ENCODE assay signal across 1 cellular context in the genomic region with DNA sequence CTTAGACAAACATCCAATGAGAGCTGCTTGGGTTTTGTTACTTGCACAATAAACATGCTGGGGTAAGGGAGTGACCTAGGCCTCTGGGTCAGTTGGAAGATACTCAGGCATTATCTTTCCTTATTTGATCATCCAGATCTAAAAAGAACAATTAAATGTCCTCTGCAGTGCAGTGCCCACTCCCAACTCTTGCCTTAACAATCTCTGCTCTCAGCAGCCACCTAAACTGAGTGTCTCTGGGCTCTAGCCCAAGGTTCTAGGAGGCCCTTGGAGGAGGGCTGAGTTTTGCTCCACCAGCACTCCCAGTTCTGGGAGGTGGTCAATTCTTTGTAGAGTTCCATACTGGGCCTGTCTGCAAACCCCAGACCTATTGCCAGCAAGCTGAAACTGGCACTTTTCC.
TF ChIP-seq lines count a peak whose summit lies in the region.

No MANE protein-coding gene starts in this region.

TF ChIP-seq in H1, 55 proteins besides CTCF, POLR2A, EP300 and RAD21:
- 0 out of 2 replicates have a peak, but pooled peaks have one; percentile 23 for TF ChIP-seq SUZ12 (IDR thresholded peaks at IDR 0.05; ENCODE audit: low read length)
- TF ChIP-seq BCL11A (IDR thresholded peaks at IDR 0.05; ENCODE audit: low read depth in 2 of 2, low read length in 2 of 2), result no peak
